In the genomic region with DNA sequence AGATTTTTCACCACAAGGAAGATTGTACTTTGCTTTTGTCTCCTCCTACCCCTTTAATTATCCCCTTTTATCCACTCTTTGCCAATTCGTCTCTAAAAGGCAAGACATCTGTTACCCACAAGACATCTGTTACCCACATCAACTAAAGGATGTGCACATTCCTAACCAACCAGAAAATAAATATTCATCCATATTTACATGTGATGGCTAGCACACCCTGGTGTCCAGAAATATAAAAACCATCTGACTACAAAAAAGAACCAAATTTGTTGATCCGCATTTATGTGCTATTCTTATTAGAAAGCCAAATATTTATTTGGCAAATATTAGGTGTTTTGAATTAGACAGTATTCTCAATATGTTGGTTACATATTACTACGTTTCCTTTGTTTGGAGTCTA, we compare ENCODE assay signal across 8 cellular contexts. TPM values are rescaled to one million over a fixed set of nuclear protein-coding genes. Genes with fewer than 3 reads are reported as not detected.
DNase-seq lines count a peak whose midpoint lies in the region; ATAC-seq, FAIRE-seq and TF ChIP-seq lines count a peak whose summit lies in the region.

No MANE protein-coding gene starts in this region.

- no peaks in the 10 kb centered on the region for H3K9me1 ChIP-seq in keratinocyte (ENCODE audit: control insufficient read depth, extremely low read depth, insufficient read depth, low read length)

- H3K27ac ChIP-seq in keratinocyte (ENCODE audit: control insufficient read depth, insufficient read depth, low read length), result no peak overlapping the region

- no peak overlapping the region for H2AFZ ChIP-seq in keratinocyte (ENCODE audit: control insufficient read depth, low read length)

- H3K36me3 ChIP-seq in keratinocyte (ENCODE audit: control insufficient read depth in 2 of 2, extremely low read depth in 1 of 2, insufficient read depth in 2 of 2, low read length in 2 of 2), result no peaks in the 10 kb centered on the region

- no peak overlapping the region for H3K4me3 ChIP-seq in keratinocyte (ENCODE audit: control insufficient read depth in 2 of 3, extremely low read depth in 1 of 3, insufficient read depth in 2 of 3, low read depth in 1 of 3, low read length in 3 of 3)

- no peaks in the 10 kb centered on the region for H4K20me1 ChIP-seq in keratinocyte (ENCODE audit: control insufficient read depth, extremely low read depth, insufficient read depth, low read length)

- H3K4me2 ChIP-seq in keratinocyte (ENCODE audit: control insufficient read depth, extremely low read depth, insufficient read depth, low read depth, low read length), result no peak overlapping the region

- no peak overlapping the region for H3K4me3 Mint-ChIP-seq in activated T-cell treated with anti-CD3 and anti-CD28 coated beads, Interleukin-2, amount 50 U/mL, for 24 hours

- H3K27me3 ChIP-seq in keratinocyte (ENCODE audit: control insufficient read depth, extremely low read depth, insufficient read depth, low read length), result peaks cover 12% of the 10 kb centered on the region

- FAIRE-seq in keratinocyte (lab: Jason Lieb, UNC), result no peak

- no peaks in the 10 kb centered on the region for H3K9me3 ChIP-seq in keratinocyte (ENCODE audit: control insufficient read depth, low read depth, low read length)

- no peak for ATAC-seq in GM21723 (IDR thresholded peaks at IDR 0.05; ENCODE audit: unreplicated experiment)

- H3K27me3 Mint-ChIP-seq in activated T-cell treated with anti-CD3 and anti-CD28 coated beads, Interleukin-2, amount 50 U/mL, for 24 hours, result peaks cover 5% of the 10 kb centered on the region

- no peaks in the 10 kb centered on the region for H3K79me2 ChIP-seq in keratinocyte (ENCODE audit: control insufficient read depth, insufficient read depth, low read length)

- no peak overlapping the region for H3K27ac Mint-ChIP-seq in activated T-cell treated with anti-CD3 and anti-CD28 coated beads, Interleukin-2, amount 50 U/mL, for 24 hours

- dilution Hi-C loops in keratinocyte (cut with MboI; ENCODE audit: extremely low pct_ligation_motif_present, low sequenced_read_pairs), result no loop called here

- DNase-seq in AG09319 (ENCODE audit: extremely low read depth, low read depth) (peak; percentile 1), GM13977 (ENCODE audit: low spot score) (no peak), SW480 (ENCODE audit: low spot score) (peak; percentile 1), keratinocyte (ENCODE audit: low read depth, low spot score) (no peak), DMS79 treated with DMSO at 0.1 percent for 48 hours (lab: John Stamatoyannopoulos, UW) (no peak), T-helper 2 cell (no peak)
- no peak for DNase-seq in activated T-cell treated with anti-CD3 and anti-CD28 coated beads, Interleukin-2, amount 50 U/mL, for 24 hours

- H3K9ac ChIP-seq in keratinocyte (ENCODE audit: control insufficient read depth, extremely low read depth, insufficient read depth, low read length), result no peak overlapping the region

- H3K4me1 ChIP-seq in keratinocyte (ENCODE audit: control insufficient read depth, extremely low read depth, insufficient read depth, low read length), result no peaks in the 10 kb centered on the region

- TF ChIP-seq CTCF in AG09319 (IDR thresholded peaks at IDR 0.05; ENCODE audit: low read depth, low read length) (peak; percentile 25), GM13977 (IDR thresholded peaks at IDR 0.05; ENCODE audit: extremely low read depth, insufficient read depth, missing control alignments) (peak; percentile 17), keratinocyte (optimal IDR thresholded peaks at IDR 0.05 in 1 of 3, IDR thresholded peaks at IDR 0.05 in 1 of 3, conservative IDR thresholded peaks at IDR 0.05 in 1 of 3; ENCODE audit: extremely low read depth in 1 of 3, insufficient read depth in 2 of 3, low read length in 3 of 3) (peak in 2 of 3 experiments; percentile 2 to 7)

- no peaks in the 10 kb centered on the region for H3K9me3 Mint-ChIP-seq in activated T-cell treated with anti-CD3 and anti-CD28 coated beads, Interleukin-2, amount 50 U/mL, for 24 hours

- peaks cover 17% of the 10 kb centered on the region for H3K4me1 Mint-ChIP-seq in activated T-cell treated with anti-CD3 and anti-CD28 coated beads, Interleukin-2, amount 50 U/mL, for 24 hours (ENCODE audit: low read depth)

- in situ Hi-C loops in GM13977 (cut with MboI; ENCODE audit: low pct_unique_long_range_greater_than_20kb, low sequenced_read_pairs, unreplicated experiment), result loop anchor here (10.0 kb wide), 1 partner anchor 288 kb away; no protein-coding TSS in a partner anchor

- no peaks in the 10 kb centered on the region for H3K36me3 Mint-ChIP-seq in activated T-cell treated with anti-CD3 and anti-CD28 coated beads, Interleukin-2, amount 50 U/mL, for 24 hours (ENCODE audit: low read depth)

RNA-seq across cellular contexts. Expression of a gene that starts 35.7 kb away (rescaled TPM):
- 0.03 to 0.54 TPM (median 0.20 TPM) in 3 replicates for polyA plus RNA-seq in keratinocyte
- 0.34 TPM for polyA plus RNA-seq in keratinocyte (2011; ENCODE audit: low read depth)
- 0.06 and 0.18 TPM in 2 replicates for polyA plus RNA-seq in keratinocyte (2011; cell fraction: cytosol; rRNA removed)
- 0.20 and 0.48 TPM in 2 replicates for polyA plus RNA-seq in keratinocyte (2011; cell fraction: nucleus; rRNA removed)
- polyA plus RNA-seq in keratinocyte (2012; ENCODE audit: low replicate concordance), result 0.03 and 0.30 TPM in 2 replicates
- polyA minus RNA-seq in keratinocyte, result 0.42 to 0.69 TPM in 2 of 3 replicates, not detected in the other
- polyA minus RNA-seq in keratinocyte (2011; cell fraction: cytosol; rRNA and poly(A)+ RNA removed), result not detected
- polyA minus RNA-seq in keratinocyte (2011; cell fraction: nucleus; rRNA and poly(A)+ RNA removed), result 0.11 and 0.62 TPM in 2 replicates

Comparison
In these comparisons a context has a peak if more than half of its experiments do, and no peak if none do; other contexts are left out.
1. DNase-seq: peak in AG09319 (single experiment) and SW480 (single experiment); none in GM13977 (single experiment), keratinocyte (single experiment), activated T-cell treated with anti-CD3 and anti-CD28 coated beads, Interleukin-2, amount 50 U/mL, for 24 hours (single experiment), DMS79 treated with DMSO at 0.1 percent for 48 hours (single experiment) and T-helper 2 cell (0 of 5).
2. Peak in every context shown above with its lines, with median percentiles within 50 percentile points of each other: CTCF ChIP-seq.